ENCODE assay signal across 1 cellular context in genomic region chr3:189430166-189430565, GRCh38.
TF ChIP-seq lines count a peak whose summit lies in the region.

No MANE protein-coding gene starts in this region.

TF ChIP-seq in H1, 55 proteins besides CTCF, POLR2A, EP300 and RAD21 (continued from another document):
- TF ChIP-seq USF2 (IDR thresholded peaks at IDR 0.05; ENCODE audit: low read length) (no peak), CEBPB (IDR thresholded peaks at IDR 0.05; ENCODE audit: low read depth, low read length) (no peak), GTF2F1 (IDR thresholded peaks at IDR 0.05; ENCODE audit: borderline replicate concordance, low read depth, low read length) (no peak), CHD7 (IDR thresholded peaks at IDR 0.05; ENCODE audit: insufficient replicate concordance, low read length) (no peak), BRCA1 (IDR thresholded peaks at IDR 0.05; ENCODE audit: low read depth, low read length) (no peak), RBBP5 (IDR thresholded peaks at IDR 0.05; ENCODE audit: borderline replicate concordance, low read depth, low read length) (no peak), CHD2 (IDR thresholded peaks at IDR 0.05; ENCODE audit: low read length) (no peak), JUND (IDR thresholded peaks at IDR 0.05; ENCODE audit: low read length) (no peak), SUZ12 (IDR thresholded peaks at IDR 0.05; ENCODE audit: low read length) (no peak), PHF8 (conservative IDR thresholded peaks at IDR 0.05; ENCODE audit: low read depth, low read length) (no peak), TBP (IDR thresholded peaks at IDR 0.05; ENCODE audit: low read depth, low read length) (no peak), RNF2 (IDR thresholded peaks at IDR 0.05; ENCODE audit: borderline replicate concordance, low read depth, low read length, missing control alignments, poor library complexity, severe bottlenecking) (no peak)
